Comparison of ENCODE assay signal across 9 cellular contexts in genomic region chr2:118166242-118166641, GRCh38.
"Had no signal": no experiment of that assay in that cellular context is flagged by ENCODE, and none has a peak within 500 bp of the region (broad histone marks: within the 10 kb centered on the region; RNA-seq: fewer than 3 reads in every experiment).

No MANE protein-coding gene starts in this region.

- H3K27ac Mint-ChIP-seq: H9 had no signal

- H3K27ac ChIP-seq: GM23248, KMS-11 had no signal

- H3K9ac ChIP-seq: GM23248, KMS-11 had no signal

- H2AFZ ChIP-seq: GM23248 had no signal

- H3K4me3 ChIP-seq: GM23248 had no signal

- H3K4me3 Mint-ChIP-seq: H9 had no signal

- DNase-seq: GM23248, GOT3, H9, HCEC 1CT, Karpas-422, KBM-7 had no signal

- H3K4me2 ChIP-seq: KMS-11 had no signal

- FAIRE-seq: H54, HTR-8/SVneo had no signal
